Comparison of ENCODE assay signal across 9 cellular contexts in the genomic region with DNA sequence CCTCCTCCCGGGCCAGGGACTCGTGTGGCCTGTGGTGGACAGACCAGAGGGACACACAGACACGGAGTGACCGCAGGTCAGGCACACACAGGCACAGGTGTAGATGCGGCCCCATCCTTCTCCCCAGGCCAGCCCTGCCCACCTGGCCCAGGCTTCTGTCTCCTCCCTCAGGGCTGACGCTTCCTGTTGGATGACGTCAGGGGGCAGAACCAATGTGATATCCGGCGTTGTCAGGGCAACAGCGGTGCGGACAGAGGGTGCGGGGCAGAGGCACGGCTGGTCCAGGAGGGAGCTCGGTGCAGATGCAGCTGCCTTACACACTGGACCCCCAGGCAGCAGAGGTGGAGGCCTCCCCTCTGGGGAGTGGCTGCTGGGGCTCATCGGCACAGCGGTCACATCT.
DNase-seq lines count a peak whose midpoint lies in the region; ATAC-seq, FAIRE-seq and TF ChIP-seq lines count a peak whose summit lies in the region.
"Had no signal": no experiment of that assay in that cellular context is flagged by ENCODE, and none has a peak within 500 bp of the region (broad histone marks: within the 10 kb centered on the region; RNA-seq: fewer than 3 reads in every experiment).

No MANE protein-coding gene starts in this region.

- DNase-seq in DMS153 (lab: John Stamatoyannopoulos, UW) (peak; percentile 83), NAMALWA (ENCODE audit: low spot score) (peak; percentile 90), cortex of kidney (lab: John Stamatoyannopoulos, UW) (no peak), SKM-1 treated with dmso at 0.1 percent for 144 hours (lab: John Stamatoyannopoulos, UW; ENCODE audit: unreplicated experiment) (no peak), HTR-8/SVneo (ENCODE audit: insufficient read length, low spot score) (no peak)

- no peak for FAIRE-seq in HTR-8/SVneo (lab: Jason Lieb, UNC)

- H3K36me3 ChIP-seq in iPS-18a (ENCODE audit: control insufficient read depth, low read depth, low read length) = peaks cover 5% of the 10 kb centered on the region

- peaks cover 6% of the 10 kb centered on the region for H3K4me1 ChIP-seq in iPS-18a (ENCODE audit: control insufficient read depth, low read depth, low read length)

- TF ChIP-seq CTCF in VCaP (conservative IDR thresholded peaks at IDR 0.05) = no peak

- H3K4me3 ChIP-seq in iPS-18a (ENCODE audit: low read length) = no peak overlapping the region

- H3K27me3 ChIP-seq in iPS-18a (ENCODE audit: control insufficient read depth, insufficient read depth, low read length) = no peaks in the 10 kb centered on the region

- H3K27ac ChIP-seq in VCaP = peak overlapping the region; percentile 80
- peak overlapping the region; percentile 51 for H3K27ac ChIP-seq in iPS-18a (ENCODE audit: low read length)
- H3K27ac ChIP-seq: HL-60 had no signal

- no peaks in the 10 kb centered on the region for H3K9me3 ChIP-seq in iPS-18a (ENCODE audit: control insufficient read depth, low read depth, low read length)

- no peak overlapping the region for H3K9ac ChIP-seq in iPS-18a (ENCODE audit: low read length)

- no peak for ATAC-seq in HG03175 (IDR thresholded peaks at IDR 0.05; ENCODE audit: unreplicated experiment)

Comparison
In these comparisons a context has a peak if more than half of its experiments do, and no peak if none do; other contexts are left out.
1. DNase-seq: peak in DMS153 (single experiment) and NAMALWA (single experiment); none in cortex of kidney (single experiment), SKM-1 treated with dmso at 0.1 percent for 144 hours (single experiment) and HTR-8/SVneo (single experiment).